In genomic region chr2:1407950-1408695, GRCh38 we compare ENCODE assay signal across 23 cellular contexts. TPM values are rescaled to one million over a fixed set of nuclear protein-coding genes. Genes with fewer than 3 reads are reported as not detected.
"Had no signal": no experiment of that assay in that cellular context is flagged by ENCODE, and none has a peak within 500 bp of the region (broad histone marks: within the 10 kb centered on the region; RNA-seq: fewer than 3 reads in every experiment).

No MANE protein-coding gene starts in this region.

- H3K27ac Mint-ChIP-seq: activated naive CD4-positive, alpha-beta T cell treated with anti-CD3 and anti-CD28 coated beads, Interleukin-2, amount 50 U/mL, for 24 hours; progenitor cell of endocrine pancreas; stimulated activated naive CD8-positive, alpha-beta T cell treated with anti-CD3 and anti-CD28 coated beads, Interleukin-15, Interleukin-2, amounts not matched to agents 100 ng/mL and 50 ng/mL, for 24 hours had no signal

- H3K9me3 Mint-ChIP-seq: activated naive CD4-positive, alpha-beta T cell treated with anti-CD3 and anti-CD28 coated beads, Interleukin-2, amount 50 U/mL, for 24 hours; stimulated activated naive CD8-positive, alpha-beta T cell treated with anti-CD3 and anti-CD28 coated beads, Interleukin-15, Interleukin-2, amounts not matched to agents 100 ng/mL and 50 ng/mL, for 24 hours had no signal

- H3K9me3 ChIP-seq: ascending aorta, left ventricle myocardium inferior, tibial artery had no signal

- ATAC-seq: esophagus mucosa; naive thymus-derived CD4-positive, alpha-beta T cell had no signal

- H3K36me3 Mint-ChIP-seq: activated naive CD4-positive, alpha-beta T cell treated with anti-CD3 and anti-CD28 coated beads, Interleukin-2, amount 50 U/mL, for 24 hours; naive thymus-derived CD4-positive, alpha-beta T cell had no signal

- H3K4me3 ChIP-seq: ascending aorta, left ventricle myocardium inferior, tibial artery had no signal

- H3K4me3 Mint-ChIP-seq: activated naive CD4-positive, alpha-beta T cell treated with anti-CD3 and anti-CD28 coated beads, Interleukin-2, amount 50 U/mL, for 24 hours; naive thymus-derived CD4-positive, alpha-beta T cell; stimulated activated naive CD8-positive, alpha-beta T cell treated with anti-CD3 and anti-CD28 coated beads, Interleukin-15, Interleukin-2, amounts not matched to agents 100 ng/mL and 50 ng/mL, for 24 hours had no signal

- H3K4me1 ChIP-seq: ascending aorta, left ventricle myocardium inferior, tibial artery had no signal

- H3K36me3 ChIP-seq: ascending aorta, brain microvascular endothelial cell, left ventricle myocardium inferior, tibial artery had no signal

- H3K27me3 ChIP-seq: ascending aorta, brain microvascular endothelial cell, tibial artery had no signal

- H3K27ac ChIP-seq: ascending aorta, brain microvascular endothelial cell, left ventricle myocardium inferior, tibial artery had no signal

- H3K27me3 Mint-ChIP-seq: activated naive CD4-positive, alpha-beta T cell treated with anti-CD3 and anti-CD28 coated beads, Interleukin-2, amount 50 U/mL, for 24 hours had no signal

- DNase-seq: activated CD4-positive, alpha-beta T cell treated with anti-CD3 and anti-CD28 coated beads for 1 hour; activated CD4-positive, alpha-beta T cell treated with anti-CD3 and anti-CD28 coated beads, Interleukin-2, amount 50 U/mL, for 1 hour; activated gamma-delta T cell treated with Interleukin-2 at 50 U/mL for 16 hours; activated T-cell treated with anti-CD3 and anti-CD28 coated beads, Interleukin-2, amount 50 U/mL, for 1 hour; brain microvascular endothelial cell; dermis blood vessel endothelial cell; effector memory CD4-positive, alpha-beta T cell; glutamatergic neuron; hippocampal formation; kidney glomerular epithelial cell; left ventricle myocardium inferior; naive thymus-derived CD4-positive, alpha-beta T cell; substantia nigra; T-helper 9 cell; tibial artery had no signal

RNA-seq across cellular contexts. Expression of gene TPO, which starts 5.1 kb away (rescaled TPM):
- total RNA-seq: dermis blood vessel endothelial cell, endothelial cell of umbilical vein, lung microvascular endothelial cell, osteocyte, progenitor cell of endocrine pancreas had no signal
- polyA plus RNA-seq: endothelial cell of umbilical vein; naive thymus-derived CD4-positive, alpha-beta T cell had no signal
